14 cellular contexts compared by ENCODE assay signal in the genomic region with DNA sequence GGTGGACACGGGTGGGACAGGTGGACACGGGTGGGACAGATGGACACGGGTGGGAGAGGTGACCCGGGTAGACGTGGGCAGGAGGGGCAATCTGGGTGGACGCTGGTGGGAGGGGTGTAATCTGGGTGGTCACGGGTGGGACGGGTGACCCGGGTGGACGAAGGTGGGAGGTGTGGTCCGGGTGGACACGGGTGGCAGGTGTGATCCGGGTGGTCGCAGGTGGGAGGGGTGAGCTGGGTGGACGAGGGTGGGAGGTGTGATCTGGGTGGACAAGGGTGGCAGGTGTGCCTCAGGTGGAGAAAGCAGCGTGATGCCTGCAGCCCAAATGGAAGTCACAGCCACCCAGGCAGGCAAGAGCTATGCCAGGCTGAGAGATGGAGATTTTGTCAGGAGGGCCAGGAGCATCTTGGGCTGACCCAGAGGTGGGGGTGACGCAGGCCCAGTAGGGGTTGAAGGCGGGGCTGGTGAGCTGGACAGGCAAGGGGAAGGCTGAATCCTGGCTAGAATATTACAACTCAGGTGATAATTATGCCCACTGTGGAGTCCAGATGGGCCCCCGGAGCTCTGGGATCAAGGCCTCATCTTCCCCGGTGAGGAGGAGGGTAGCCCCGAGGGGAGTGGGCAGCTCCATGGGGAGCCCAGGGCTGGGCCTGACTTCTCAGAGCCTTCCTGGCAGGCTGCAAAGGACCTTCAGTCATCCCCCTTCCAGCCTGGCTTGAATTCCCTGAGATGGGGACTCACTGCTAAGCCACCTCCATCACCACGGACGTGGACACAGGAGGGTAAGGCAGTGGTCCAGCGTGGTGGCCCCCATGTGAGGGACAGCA.
DNase-seq lines count a peak whose midpoint lies in the region; ATAC-seq and TF ChIP-seq lines count a peak whose summit lies in the region.
"Had no signal": no experiment of that assay in that cellular context is flagged by ENCODE, and none has a peak within 500 bp of the region (broad histone marks: within the 10 kb centered on the region; RNA-seq: fewer than 3 reads in every experiment).

No MANE protein-coding gene starts in this region.

- H4K20me1 ChIP-seq in osteoblast (ENCODE audit: insufficient read depth, low read length), result no peaks in the 10 kb centered on the region

- H3K27me3 ChIP-seq in osteoblast (ENCODE audit: insufficient read depth, low read length), result peaks cover 7% of the 10 kb centered on the region
- H3K27me3 ChIP-seq in CD4-positive, alpha-beta memory T cell (ENCODE audit: insufficient read depth, low read length), result no peaks in the 10 kb centered on the region

- H3K79me2 ChIP-seq in osteoblast (ENCODE audit: insufficient read depth, low read length), result no peaks in the 10 kb centered on the region

- no peak overlapping the region for H3K4me2 ChIP-seq in osteoblast (ENCODE audit: insufficient read depth, low read length)
- H3K4me2 ChIP-seq: PC-9 had no signal

- no peaks in the 10 kb centered on the region for H3K4me1 ChIP-seq in osteoblast (ENCODE audit: insufficient read depth, low read length)
- H3K4me1 ChIP-seq in CD4-positive, alpha-beta memory T cell (ENCODE audit: insufficient read depth, low read length), result no peaks in the 10 kb centered on the region

- no peak overlapping the region for H3K4me3 ChIP-seq in osteoblast (ENCODE audit: insufficient read depth, low read length)
- H3K4me3 ChIP-seq in CD4-positive, alpha-beta memory T cell (ENCODE audit: low read length in 2 of 2), result no peak overlapping the region
- H3K4me3 ChIP-seq: PC-9 had no signal

- no peak overlapping the region for H3K4me3 Mint-ChIP-seq in stimulated activated naive CD8-positive, alpha-beta T cell treated with anti-CD3 and anti-CD28 coated beads, Interleukin-15, amount 100 ng/mL, for 72 hours
- H3K4me3 Mint-ChIP-seq in chondrocyte (ENCODE audit: unreplicated experiment), result no peak overlapping the region
- H3K4me3 Mint-ChIP-seq in CD4-positive, alpha-beta memory T cell, result no peak overlapping the region
- H3K4me3 Mint-ChIP-seq: B cell; CD8-positive, alpha-beta memory T cell had no signal

- H3K27ac Mint-ChIP-seq in stimulated activated naive CD8-positive, alpha-beta T cell treated with anti-CD3 and anti-CD28 coated beads, Interleukin-15, amount 100 ng/mL, for 72 hours, result no peak overlapping the region
- no peak overlapping the region for H3K27ac Mint-ChIP-seq in chondrocyte (ENCODE audit: unreplicated experiment)
- no peak overlapping the region for H3K27ac Mint-ChIP-seq in CD4-positive, alpha-beta memory T cell
- H3K27ac Mint-ChIP-seq: B cell had no signal

- ATAC-seq in stimulated activated naive CD8-positive, alpha-beta T cell treated with anti-CD3 and anti-CD28 coated beads, Interleukin-15, amount 100 ng/mL, for 72 hours, result peak; percentile 43
- ATAC-seq in stimulated activated naive CD8-positive, alpha-beta T cell treated with anti-CD3 and anti-CD28 coated beads, Interleukin-15, Interleukin-2, amounts not matched to agents 100 U/mL and 50 U/mL, for 24 hours, result no peak

- POLR2A ChIA-PET in CD4-positive, alpha-beta memory T cell (lab: Charles Lee; ENCODE audit: partially characterized antibody), result no interaction called here

- DNase-seq in stimulated activated naive CD8-positive, alpha-beta T cell treated with anti-CD3 and anti-CD28 coated beads, Interleukin-15, amount 100 ng/mL, for 72 hours, result no peak
- DNase-seq in stimulated activated naive CD8-positive, alpha-beta T cell treated with anti-CD3 and anti-CD28 coated beads, Interleukin-15, Interleukin-2, amounts not matched to agents 100 U/mL and 50 U/mL, for 24 hours, result no peak
- DNase-seq in chondrocyte (ENCODE audit: low spot score) (peak; percentile 74), osteoblast (ENCODE audit: insufficient read length, low spot score, missing footprints) (peak; percentile 81), hepatic stellate cell (ENCODE audit: low spot score) (no peak), cerebellum (ENCODE audit: low spot score) (no peak)
- no peak for DNase-seq in CD4-positive, alpha-beta memory T cell
- DNase-seq: IMR-90, NCI-H187 treated with DMSO at 0.1 percent for 48 hours, NCI-H446, PC-9, SHP77 treated with DMSO at 0.1 percent for 48 hours had no signal

- H3K36me3 Mint-ChIP-seq in chondrocyte (ENCODE audit: low read depth), result no peaks in the 10 kb centered on the region
- peaks cover 0 to 3% of the 10 kb centered on the region in 2 donors for H3K36me3 Mint-ChIP-seq in CD4-positive, alpha-beta memory T cell
- H3K36me3 Mint-ChIP-seq: CD8-positive, alpha-beta memory T cell had no signal

- no peak overlapping the region for H2AFZ ChIP-seq in osteoblast (ENCODE audit: low read length)
- H2AFZ ChIP-seq: PC-9 had no signal

- intact Hi-C loops in CD4-positive, alpha-beta memory T cell (cut with micrococcal nuclease), result no loop called here

- H3K9me3 ChIP-seq in osteoblast (ENCODE audit: low read depth, low read length), result no peaks in the 10 kb centered on the region
- H3K9me3 ChIP-seq in CD4-positive, alpha-beta memory T cell (ENCODE audit: control insufficient read depth in 1 of 2, low read length in 2 of 2), result no peaks in the 10 kb centered on the region

- no peak overlapping the region for H3K27ac ChIP-seq in osteoblast (ENCODE audit: low read depth, low read length)
- no peak overlapping the region for H3K27ac ChIP-seq in CD4-positive, alpha-beta memory T cell (ENCODE audit: low read depth, low read length)
- H3K27ac ChIP-seq: PC-9 had no signal

- peaks cover 8% of the 10 kb centered on the region for H3K4me1 Mint-ChIP-seq in stimulated activated naive CD8-positive, alpha-beta T cell treated with anti-CD3 and anti-CD28 coated beads, Interleukin-15, amount 100 ng/mL, for 72 hours
- peaks cover 4% of the 10 kb centered on the region for H3K4me1 Mint-ChIP-seq in chondrocyte (ENCODE audit: low read depth)
- peaks cover 3 to 10% (median 5%) of the 10 kb centered on the region in 4 donors for H3K4me1 Mint-ChIP-seq in CD4-positive, alpha-beta memory T cell

- no peak for TF ChIP-seq CTCF in chondrocyte (IDR thresholded peaks at IDR 0.05)
- no peak for TF ChIP-seq CTCF in osteoblast (IDR thresholded peaks at IDR 0.05; ENCODE audit: extremely low read depth, low read depth, low read length)

- no peaks in the 10 kb centered on the region for H3K36me3 ChIP-seq in osteoblast (ENCODE audit: insufficient read depth, low read length)
- H3K36me3 ChIP-seq in CD4-positive, alpha-beta memory T cell (ENCODE audit: insufficient read depth, low read length), result no peaks in the 10 kb centered on the region

- H3K27me3 Mint-ChIP-seq in stimulated activated naive CD8-positive, alpha-beta T cell treated with anti-CD3 and anti-CD28 coated beads, Interleukin-15, amount 100 ng/mL, for 72 hours, result peaks cover 39% of the 10 kb centered on the region
- peaks cover 33% of the 10 kb centered on the region for H3K27me3 Mint-ChIP-seq in chondrocyte (ENCODE audit: low read depth)
- H3K27me3 Mint-ChIP-seq in CD4-positive, alpha-beta memory T cell, result peaks cover 8 to 22% of the 10 kb centered on the region in 2 donors

- CTCF ChIA-PET in CD4-positive, alpha-beta memory T cell (lab: Charles Lee; ENCODE audit: partially characterized antibody), result no interaction called here

- H3K9me3 Mint-ChIP-seq in stimulated activated naive CD8-positive, alpha-beta T cell treated with anti-CD3 and anti-CD28 coated beads, Interleukin-15, amount 100 ng/mL, for 72 hours, result no peaks in the 10 kb centered on the region
- H3K9me3 Mint-ChIP-seq in chondrocyte (ENCODE audit: low read depth), result peaks cover 5% of the 10 kb centered on the region
- no peaks in the 10 kb centered on the region for H3K9me3 Mint-ChIP-seq in CD4-positive, alpha-beta memory T cell

Comparison
In these comparisons a context has a peak if more than half of its experiments do, and no peak if none do; other contexts are left out.
1. DNase-seq: peak in chondrocyte (single experiment) and osteoblast (single experiment); none in stimulated activated naive CD8-positive, alpha-beta T cell treated with anti-CD3 and anti-CD28 coated beads, Interleukin-15, amount 100 ng/mL, for 72 hours (0 of 2), stimulated activated naive CD8-positive, alpha-beta T cell treated with anti-CD3 and anti-CD28 coated beads, Interleukin-15, Interleukin-2, amounts not matched to agents 100 U/mL and 50 U/mL, for 24 hours (single experiment), hepatic stellate cell (single experiment), cerebellum (single experiment) and CD4-positive, alpha-beta memory T cell (0 of 5).